ENCODE assay signal across 7 cellular contexts in the genomic region with DNA sequence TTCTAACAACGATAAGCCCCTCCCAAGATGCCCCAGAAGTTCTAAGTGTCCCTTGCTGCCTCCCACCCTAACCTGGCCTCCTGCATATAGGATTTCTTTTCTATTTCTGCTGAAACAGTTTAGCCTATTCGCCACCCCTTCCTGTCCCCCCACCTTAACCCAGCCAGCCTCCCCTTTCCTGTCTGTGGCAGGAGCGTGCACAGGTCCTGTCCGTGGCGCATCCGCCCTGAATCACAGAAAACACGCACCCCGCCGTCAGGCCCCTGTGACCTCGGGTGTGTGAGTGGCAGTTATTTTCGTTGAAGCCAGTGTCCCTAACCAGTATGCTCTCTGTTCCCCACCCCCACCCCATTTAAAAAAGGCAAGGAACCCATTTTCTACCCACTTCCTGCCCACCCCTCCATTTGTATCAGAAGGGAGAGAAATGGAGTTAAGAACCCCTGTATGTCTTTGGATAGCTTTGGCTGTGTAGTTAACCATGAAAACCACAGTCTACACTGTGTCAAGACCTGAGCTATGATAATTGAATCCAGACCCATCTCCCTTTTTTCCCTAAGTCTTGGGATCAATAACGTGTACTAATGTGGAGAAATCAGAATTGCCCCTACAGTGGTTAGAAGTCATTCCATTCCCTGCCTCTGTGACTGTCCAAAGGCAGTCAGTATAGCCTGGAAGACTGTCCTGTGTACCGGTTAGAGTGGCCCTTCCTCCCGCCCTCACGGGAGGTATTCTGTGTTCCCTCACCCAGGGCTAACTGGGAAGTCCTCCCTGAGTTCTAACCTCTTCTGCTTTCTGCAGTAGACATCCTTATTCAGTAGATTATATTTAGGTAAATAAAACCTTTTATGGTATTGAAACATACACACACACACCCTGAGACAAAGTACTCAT. TPM values are rescaled to one million over a fixed set of nuclear protein-coding genes. Genes with fewer than 3 reads are reported as not detected.
DNase-seq lines count a peak whose midpoint lies in the region; ATAC-seq and TF ChIP-seq lines count a peak whose summit lies in the region.

No MANE protein-coding gene starts in this region.

- DNase-seq in activated CD4-positive, alpha-beta T cell treated with anti-CD3 and anti-CD28 coated beads, Interleukin-2, amount 50 U/mL, for 4 hours, result peak; percentile 57 to 59
- DNase-seq in cerebellum (ENCODE audit: low spot score), result no peak

- 22% methylated on average over 15 of the region's 15 CpGs for WGBS in urinary bladder

- ATAC-seq in HG03521 (IDR thresholded peaks at IDR 0.05; ENCODE audit: unreplicated experiment), result no peak

- H3K36me3 ChIP-seq in HEK293 (ENCODE audit: control insufficient read depth in 2 of 2, insufficient read depth in 1 of 2, low read length in 2 of 2) (peaks cover 0 to 42% of the 10 kb centered on the region in 2 experiments; a peak in 2 of 3 replicates), endocrine pancreas (ENCODE audit: control insufficient read depth, insufficient read depth, low read length) (no peaks in the 10 kb centered on the region), neuron (ENCODE audit: insufficient read depth, low read length) (peaks cover 48% of the 10 kb centered on the region), urinary bladder (ENCODE audit: insufficient read depth) (no peaks in the 10 kb centered on the region)

- POLR2A ChIA-PET in HEK293 (lab: Yijun Ruan, JAX), result interaction anchor here (1.0 to 1.2 kb wide), 2 partner anchors 9 to 10 kb away, joined by 3 read pairs; no protein-coding TSS in a partner anchor

- CTCF ChIA-PET in HEK293 (lab: Yijun Ruan, JAX), result interaction anchor here (0.5 to 3.3 kb wide), 4 partner anchors 7 to 341 kb away, joined by 3 to 18 read pairs (median 4); no protein-coding TSS in a partner anchor

- no peak for TF ChIP-seq CTCF in HEK293 (tag by site-specific recombination; IDR thresholded peaks at IDR 0.05)

- no peak overlapping the region for H2AFZ ChIP-seq in neuron (ENCODE audit: low read depth, low read length)

- no peaks in the 10 kb centered on the region for H3K9me3 ChIP-seq in HEK293 (ENCODE audit: control insufficient read depth, insufficient read depth, low read depth, low read length)
- no peaks in the 10 kb centered on the region for H3K9me3 ChIP-seq in endocrine pancreas (ENCODE audit: control insufficient read depth, low read length)
- no peaks in the 10 kb centered on the region for H3K9me3 ChIP-seq in neuron (ENCODE audit: low read length)

- H3K4me3 ChIP-seq in HEK293 (ENCODE audit: low read depth, low read length), result peak overlapping the region; percentile 61
- peak overlapping the region; percentile 58 for H3K4me3 ChIP-seq in endocrine pancreas (ENCODE audit: control insufficient read depth, insufficient read depth, low read length)
- peak overlapping the region; percentile 95 for H3K4me3 ChIP-seq in neuron (ENCODE audit: low read length)
- H3K4me3 ChIP-seq in urinary bladder (ENCODE audit: low read depth, low read length), result peak overlapping the region; percentile 96

- H3K27me3 ChIP-seq in endocrine pancreas (ENCODE audit: control insufficient read depth, insufficient read depth, low read length) (no peaks in the 10 kb centered on the region), neuron (ENCODE audit: insufficient read depth, low read length) (no peaks in the 10 kb centered on the region)

- H3K27ac ChIP-seq in HEK293 (ENCODE audit: extremely low read depth, low read depth, low read length) (no peak overlapping the region), urinary bladder (ENCODE audit: low read depth) (peak overlapping the region; percentile 60)

- H3K9ac ChIP-seq in endocrine pancreas (ENCODE audit: control insufficient read depth, insufficient read depth, low read length), result no peak overlapping the region

- H3K4me1 ChIP-seq in HEK293 (ENCODE audit: control insufficient read depth, insufficient read depth, low read length) (peaks cover 3% of the 10 kb centered on the region; the same call in 1 of the 2 replicates), endocrine pancreas (ENCODE audit: control insufficient read depth, insufficient read depth, low read length) (no peaks in the 10 kb centered on the region), neuron (ENCODE audit: insufficient read depth, low read length) (peaks cover 29% of the 10 kb centered on the region), urinary bladder (ENCODE audit: insufficient read depth) (no peaks in the 10 kb centered on the region)

TF ChIP-seq in HEK293, 187 proteins besides CTCF, POLR2A, EP300 and RAD21:
- TF ChIP-seq, protein P1, sequence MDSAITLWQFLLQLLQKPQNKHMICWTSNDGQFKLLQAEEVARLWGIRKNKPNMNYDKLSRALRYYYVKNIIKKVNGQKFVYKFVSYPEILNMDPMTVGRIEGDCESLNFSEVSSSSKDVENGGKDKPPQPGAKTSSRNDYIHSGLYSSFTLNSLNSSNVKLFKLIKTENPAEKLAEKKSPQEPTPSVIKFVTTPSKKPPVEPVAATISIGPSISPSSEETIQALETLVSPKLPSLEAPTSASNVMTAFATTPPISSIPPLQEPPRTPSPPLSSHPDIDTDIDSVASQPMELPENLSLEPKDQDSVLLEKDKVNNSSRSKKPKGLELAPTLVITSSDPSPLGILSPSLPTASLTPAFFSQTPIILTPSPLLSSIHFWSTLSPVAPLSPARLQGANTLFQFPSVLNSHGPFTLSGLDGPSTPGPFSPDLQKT (IDR thresholded peaks at IDR 0.05; ENCODE audit: borderline replicate concordance, low read depth, low read length), result no peak
- TF ChIP-seq ZNF248 (tag by site-specific recombination; IDR thresholded peaks at IDR 0.05) (no peak), ZNF10 (tag by site-specific recombination; IDR thresholded peaks at IDR 0.05) (no peak)

RNA-seq across cellular contexts. Expression of gene PLEKHO1, which starts 1.8 kb away (rescaled TPM):
- 49.9 TPM for total RNA-seq in urinary bladder
- polyA plus RNA-seq in urinary bladder, result 207 TPM
- total RNA-seq in cerebellum, result 40.6 TPM
